In the genomic region with DNA sequence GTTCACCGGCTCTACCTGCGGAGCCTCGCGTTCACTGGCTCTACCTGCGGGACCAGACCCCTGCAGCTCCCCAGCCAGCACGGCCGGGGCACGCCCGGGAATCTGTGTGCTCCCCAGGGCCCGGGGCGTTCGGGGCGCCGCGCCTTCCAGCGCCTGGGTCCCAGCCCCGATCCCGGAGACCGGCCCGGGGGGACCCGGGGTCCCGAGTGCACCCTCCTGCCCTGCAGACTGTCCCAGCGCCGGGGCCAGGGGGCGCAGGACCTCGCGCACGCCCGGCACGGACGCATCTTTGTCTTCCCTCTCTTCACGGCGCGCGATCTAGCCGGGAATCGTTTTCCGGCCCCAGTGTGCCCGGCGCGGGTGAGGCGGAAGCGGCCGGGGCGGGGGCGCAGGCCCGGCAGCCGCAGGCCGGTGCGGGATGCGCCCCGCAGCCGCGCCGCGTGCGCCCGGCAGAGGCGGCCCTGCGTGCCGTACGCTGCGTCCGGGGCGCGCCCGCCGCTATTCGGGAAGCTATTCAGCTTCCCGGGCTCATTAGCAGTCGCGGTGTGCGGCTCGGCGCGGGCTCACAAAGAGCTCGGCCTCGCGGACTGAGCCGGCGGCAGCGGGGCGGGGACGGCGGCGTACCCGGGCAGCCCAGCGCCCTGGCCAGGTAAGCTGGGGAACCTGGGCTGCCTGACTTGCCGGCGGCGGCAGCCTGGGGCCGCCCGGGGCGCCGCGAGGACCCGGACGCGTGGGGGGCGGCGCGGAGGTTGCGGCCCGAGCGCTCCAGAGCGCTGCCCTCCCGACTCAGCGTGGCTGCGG, we compare ENCODE assay signal across 8 cellular contexts. TPM values are rescaled to one million over a fixed set of nuclear protein-coding genes. Genes with fewer than 3 reads are reported as not detected.
A peak's percentile ranks its signal among the peaks of the same experiment; 100 is the strongest.
DNase-seq lines count a peak whose midpoint lies in the region; ATAC-seq and TF ChIP-seq lines count a peak whose summit lies in the region.

A gene (plus strand): TSS at position 345 of the 801 bp plus-strand sequence. CDS start 167,911 bp downstream, outside the sequence.

- peaks cover 29% of the 10 kb centered on the region for H3K27me3 Mint-ChIP-seq in GM23338 (ENCODE audit: insufficient read depth, low read depth, poor library complexity)
- H3K27me3 Mint-ChIP-seq in activated naive CD8-positive, alpha-beta T cell treated with anti-CD3 and anti-CD28 coated beads, Interleukin-2, amount 50 U/mL, for 24 hours, result peaks cover 10% of the 10 kb centered on the region

- H3K4me1 ChIP-seq in GM23338 (ENCODE audit: insufficient read depth), result peaks cover 5% of the 10 kb centered on the region; the same call in 1 of the 2 replicates
- peaks cover 4% of the 10 kb centered on the region; the same call in 1 of the 2 replicates for H3K4me1 ChIP-seq in iPS DF 6.9 (ENCODE audit: control insufficient read depth, insufficient read depth, low read length)

- DNase-seq in GM23338 (ENCODE audit: low spot score), result peak; percentile 77
- DNase-seq in RWPE1 (ENCODE audit: low spot score), result peak; percentile 32
- DNase-seq in activated naive CD8-positive, alpha-beta T cell treated with anti-CD3 and anti-CD28 coated beads, Interleukin-2, amount 50 U/mL, for 24 hours, result peak; percentile 52
- no peak for DNase-seq in iPS DF 6.9 (ENCODE audit: low read depth, low spot score)
- DNase-seq in stimulated activated CD4-positive, alpha-beta T cell treated with anti-CD3 and anti-CD28 coated beads, Interleukin-12 subunit alpha, Interleukin-12 subunit beta, amount 100 ng/mL, for 4 hours, result peak; percentile 49
- DNase-seq in NCI-H524 treated with DMSO at 0.1 percent for 48 hours (lab: John Stamatoyannopoulos, UW), result no peak

- no peaks in the 10 kb centered on the region; the same call in 2 of the 3 replicates for H3K9me3 Mint-ChIP-seq in GM23338
- H3K9me3 Mint-ChIP-seq in activated naive CD8-positive, alpha-beta T cell treated with anti-CD3 and anti-CD28 coated beads, Interleukin-2, amount 50 U/mL, for 24 hours, result no peaks in the 10 kb centered on the region

- H3K4me3 ChIP-seq in GM23338, result peak within 1 kb of the TSS; percentile 63
- H3K4me3 ChIP-seq in iPS DF 6.9 (ENCODE audit: low read length), result peak within 1 kb of the TSS; percentile 58; the same call in 1 of the 2 replicates

- CTCF ChIA-PET in RWPE1 (lab: Yijun Ruan, JAX), result interaction anchor here (0.6 to 1.4 kb wide), 3 partner anchors 41 to 254 kb away, joined by 3 read pairs; no protein-coding TSS in a partner anchor

- no peaks in the 10 kb centered on the region; the same call in 2 of the 3 replicates for H3K36me3 Mint-ChIP-seq in GM23338 (ENCODE audit: low read depth)
- H3K36me3 Mint-ChIP-seq in activated naive CD8-positive, alpha-beta T cell treated with anti-CD3 and anti-CD28 coated beads, Interleukin-2, amount 50 U/mL, for 24 hours (ENCODE audit: low read depth), result no peaks in the 10 kb centered on the region

- H4K20me1 ChIP-seq in GM23338 (replicated peaks; ENCODE audit: insufficient read depth), result no peaks in the 10 kb centered on the region

- H3K27ac Mint-ChIP-seq in GM23338, result no peak within 1 kb of the TSS
- peak within 1 kb of the TSS; percentile 83 for H3K27ac Mint-ChIP-seq in activated naive CD8-positive, alpha-beta T cell treated with anti-CD3 and anti-CD28 coated beads, Interleukin-2, amount 50 U/mL, for 24 hours

- no peaks in the 10 kb centered on the region for H3K79me2 ChIP-seq in GM23338 (replicated peaks; ENCODE audit: insufficient read depth)

- peak; percentile 60 for ATAC-seq in GM23338
- ATAC-seq in activated naive CD8-positive, alpha-beta T cell treated with anti-CD3 and anti-CD28 coated beads, Interleukin-2, amount 50 U/mL, for 24 hours, result peak; percentile 29
- ATAC-seq in HG02885 (IDR thresholded peaks at IDR 0.05; ENCODE audit: poor library complexity, unreplicated experiment), result no peak
- no peak for ATAC-seq in HG02981 (IDR thresholded peaks at IDR 0.05; ENCODE audit: unreplicated experiment)

- peaks cover 16% of the 10 kb centered on the region for H3K4me1 Mint-ChIP-seq in GM23338
- H3K4me1 Mint-ChIP-seq in activated naive CD8-positive, alpha-beta T cell treated with anti-CD3 and anti-CD28 coated beads, Interleukin-2, amount 50 U/mL, for 24 hours, result peaks cover 42% of the 10 kb centered on the region

- POLR2A ChIA-PET in RWPE1 (lab: Yijun Ruan, JAX; ENCODE audit: low non-redundant PET), result no interaction called here

- H3K9me3 ChIP-seq in iPS DF 6.9 (ENCODE audit: control insufficient read depth, insufficient read depth, low read length), result no peaks in the 10 kb centered on the region

- H3K4me2 ChIP-seq in GM23338, result peak within 1 kb of the TSS; percentile 88

- peak within 1 kb of the TSS; percentile 71 for H3K4me3 Mint-ChIP-seq in GM23338
- H3K4me3 Mint-ChIP-seq in activated naive CD8-positive, alpha-beta T cell treated with anti-CD3 and anti-CD28 coated beads, Interleukin-2, amount 50 U/mL, for 24 hours, result peak within 1 kb of the TSS; percentile 82

- no CpG with 5 or more reads among the region's 109 CpGs for WGBS in iPS DF 6.9 (ENCODE audit: insufficient coverage, insufficient read length)

- H2AFZ ChIP-seq in GM23338, result peak within 1 kb of the TSS; percentile 95

- TF ChIP-seq CTCF in GM23338 (conservative IDR thresholded peaks at IDR 0.05; ENCODE audit: low read depth in 2 of 2), result no peak
- TF ChIP-seq CTCF in RWPE1 (conservative IDR thresholded peaks at IDR 0.05; ENCODE audit: low read depth), result no peak

- no peaks in the 10 kb centered on the region for H3K36me3 ChIP-seq in GM23338 (ENCODE audit: insufficient read depth)
- H3K36me3 ChIP-seq in iPS DF 6.9 (ENCODE audit: control insufficient read depth, insufficient read depth, low read length), result no peaks in the 10 kb centered on the region; the same call in 1 of the 2 replicates

- peaks cover 37% of the 10 kb centered on the region for H3K27me3 ChIP-seq in GM23338 (ENCODE audit: insufficient read depth)
- H3K27me3 ChIP-seq in iPS DF 6.9 (ENCODE audit: control insufficient read depth, insufficient read depth, low read length), result peaks cover 11% of the 10 kb centered on the region; the same call in 1 of the 2 replicates

- H3F3A ChIP-seq in GM23338 (replicated peaks; ENCODE audit: low read depth), result no peaks in the 10 kb centered on the region

- H3K27ac ChIP-seq in GM23338 (ENCODE audit: low read depth), result no peak within 1 kb of the TSS
- H3K27ac ChIP-seq in RWPE1, result no peak within 1 kb of the TSS
- H3K27ac ChIP-seq in iPS DF 6.9 (ENCODE audit: low read length), result no peak within 1 kb of the TSS

- no peaks in the 10 kb centered on the region for H3K9me2 ChIP-seq in GM23338 (ENCODE audit: insufficient read depth)

TF ChIP-seq in GM23338, 12 proteins besides CTCF, POLR2A, EP300 and RAD21 (continues in another document):
- TF ChIP-seq EZH2phosphoT487 (IDR thresholded peaks at IDR 0.05; ENCODE audit: unreplicated experiment) (no peak), JUNB (IDR thresholded peaks at IDR 0.05; ENCODE audit: unreplicated experiment) (no peak), CREB1 (CRISPR knock-in tag; IDR thresholded peaks at IDR 0.05; ENCODE audit: low read depth) (no peak)
- TF ChIP-seq, protein P1, sequence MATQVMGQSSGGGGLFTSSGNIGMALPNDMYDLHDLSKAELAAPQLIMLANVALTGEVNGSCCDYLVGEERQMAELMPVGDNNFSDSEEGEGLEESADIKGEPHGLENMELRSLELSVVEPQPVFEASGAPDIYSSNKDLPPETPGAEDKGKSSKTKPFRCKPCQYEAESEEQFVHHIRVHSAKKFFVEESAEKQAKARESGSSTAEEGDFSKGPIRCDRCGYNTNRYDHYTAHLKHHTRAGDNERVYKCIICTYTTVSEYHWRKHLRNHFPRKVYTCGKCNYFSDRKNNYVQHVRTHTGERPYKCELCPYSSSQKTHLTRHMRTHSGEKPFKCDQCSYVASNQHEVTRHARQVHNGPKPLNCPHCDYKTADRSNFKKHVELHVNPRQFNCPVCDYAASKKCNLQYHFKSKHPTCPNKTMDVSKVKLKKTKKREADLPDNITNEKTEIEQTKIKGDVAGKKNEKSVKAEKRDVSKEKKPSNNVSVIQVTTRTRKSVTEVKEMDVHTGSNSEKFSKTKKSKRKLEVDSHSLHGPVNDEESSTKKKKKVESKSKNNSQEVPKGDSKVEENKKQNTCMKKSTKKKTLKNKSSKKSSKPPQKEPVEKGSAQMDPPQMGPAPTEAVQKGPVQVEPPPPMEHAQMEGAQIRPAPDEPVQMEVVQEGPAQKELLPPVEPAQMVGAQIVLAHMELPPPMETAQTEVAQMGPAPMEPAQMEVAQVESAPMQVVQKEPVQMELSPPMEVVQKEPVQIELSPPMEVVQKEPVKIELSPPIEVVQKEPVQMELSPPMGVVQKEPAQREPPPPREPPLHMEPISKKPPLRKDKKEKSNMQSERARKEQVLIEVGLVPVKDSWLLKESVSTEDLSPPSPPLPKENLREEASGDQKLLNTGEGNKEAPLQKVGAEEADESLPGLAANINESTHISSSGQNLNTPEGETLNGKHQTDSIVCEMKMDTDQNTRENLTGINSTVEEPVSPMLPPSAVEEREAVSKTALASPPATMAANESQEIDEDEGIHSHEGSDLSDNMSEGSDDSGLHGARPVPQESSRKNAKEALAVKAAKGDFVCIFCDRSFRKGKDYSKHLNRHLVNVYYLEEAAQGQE (IDR thresholded peaks at IDR 0.05; ENCODE audit: unreplicated experiment), result no peak
- TF ChIP-seq, protein P2, sequence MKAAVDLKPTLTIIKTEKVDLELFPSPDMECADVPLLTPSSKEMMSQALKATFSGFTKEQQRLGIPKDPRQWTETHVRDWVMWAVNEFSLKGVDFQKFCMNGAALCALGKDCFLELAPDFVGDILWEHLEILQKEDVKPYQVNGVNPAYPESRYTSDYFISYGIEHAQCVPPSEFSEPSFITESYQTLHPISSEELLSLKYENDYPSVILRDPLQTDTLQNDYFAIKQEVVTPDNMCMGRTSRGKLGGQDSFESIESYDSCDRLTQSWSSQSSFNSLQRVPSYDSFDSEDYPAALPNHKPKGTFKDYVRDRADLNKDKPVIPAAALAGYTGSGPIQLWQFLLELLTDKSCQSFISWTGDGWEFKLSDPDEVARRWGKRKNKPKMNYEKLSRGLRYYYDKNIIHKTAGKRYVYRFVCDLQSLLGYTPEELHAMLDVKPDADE (IDR thresholded peaks at IDR 0.05), result no peak

RNA-seq across cellular contexts. Expression of the gene that starts here (rescaled TPM):
- total RNA-seq in GM23338 (2014; rRNA removed; shearing (Covaris generic)), result 24.7 and 27.5 TPM in 2 replicates
- 5.4 and 5.9 TPM in 2 replicates for polyA plus RNA-seq in GM23338 (2016; fragmentation: Nextera tagmentation; extraction: Ambion mirVana)

Comparison
In these comparisons a context has a peak if more than half of its experiments do, and no peak if none do; other contexts are left out.
1. ATAC-seq: peak in GM23338 (single experiment) and activated naive CD8-positive, alpha-beta T cell treated with anti-CD3 and anti-CD28 coated beads, Interleukin-2, amount 50 U/mL, for 24 hours (single experiment); none in HG02885 (single experiment) and HG02981 (single experiment).
2. DNase-seq: peak in GM23338 (single experiment), RWPE1 (single experiment), activated naive CD8-positive, alpha-beta T cell treated with anti-CD3 and anti-CD28 coated beads, Interleukin-2, amount 50 U/mL, for 24 hours (single experiment) and stimulated activated CD4-positive, alpha-beta T cell treated with anti-CD3 and anti-CD28 coated beads, Interleukin-12 subunit alpha, Interleukin-12 subunit beta, amount 100 ng/mL, for 4 hours (single experiment); none in iPS DF 6.9 (single experiment) and NCI-H524 treated with DMSO at 0.1 percent for 48 hours (single experiment).